20 cellular contexts compared by ENCODE assay signal in the genomic region with DNA sequence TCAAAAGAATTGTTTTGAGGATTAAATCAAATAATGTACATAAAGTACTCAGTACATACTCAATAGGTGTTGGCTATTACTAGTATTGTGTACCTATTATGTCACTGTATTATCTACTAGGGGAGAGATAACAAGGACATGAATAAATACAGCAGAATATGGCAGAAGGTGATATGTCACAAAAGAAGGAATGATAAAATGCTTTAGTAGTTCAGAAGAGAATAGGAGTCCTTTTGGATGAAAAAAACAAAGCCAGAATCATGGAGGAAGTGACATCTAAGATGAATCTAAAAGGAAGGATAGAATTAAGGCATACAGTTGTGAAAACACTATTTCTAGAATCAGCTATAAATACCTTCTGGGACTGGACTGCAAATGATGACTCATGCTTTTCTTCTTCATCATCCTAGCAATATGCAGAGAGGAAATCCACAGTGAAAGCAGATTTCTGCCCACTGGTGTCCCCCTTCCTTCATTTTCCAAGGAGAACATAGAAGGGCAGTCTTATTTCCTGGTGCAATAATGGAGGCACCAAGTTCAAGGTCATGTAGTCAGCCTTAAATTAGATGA.
DNase-seq lines count a peak whose midpoint lies in the region; ATAC-seq and TF ChIP-seq lines count a peak whose summit lies in the region.
"Had no signal": no experiment of that assay in that cellular context is flagged by ENCODE, and none has a peak within 500 bp of the region (broad histone marks: within the 10 kb centered on the region; RNA-seq: fewer than 3 reads in every experiment).

No MANE protein-coding gene starts in this region.

- H3K9me3 Mint-ChIP-seq in GM23338: no peaks in the 10 kb centered on the region
- H3K9me3 Mint-ChIP-seq: activated naive CD4-positive, alpha-beta T cell treated with anti-CD3 and anti-CD28 coated beads for 36 hours; central memory CD8-positive, alpha-beta T cell; stimulated activated effector memory CD8-positive, alpha-beta T cell treated with anti-CD3 and anti-CD28 coated beads, Interleukin-12 subunit alpha, Interleukin-12 subunit beta, amount 100 ng/mL, for 72 hours had no signal

- H3F3A ChIP-seq in MM.1S (ENCODE audit: insufficient read depth, low read length) (no peaks in the 10 kb centered on the region; the same call in 1 of the 2 replicates), GM23338 (replicated peaks; ENCODE audit: low read depth) (no peaks in the 10 kb centered on the region)

- H3K27ac ChIP-seq in MM.1S (ENCODE audit: low read length) (no peak overlapping the region), GM23338 (ENCODE audit: low read depth) (no peak overlapping the region)
- H3K27ac ChIP-seq: esophagus squamous epithelium, prostate gland, suprapubic skin had no signal

- TF ChIP-seq CTCF in MM.1S (IDR thresholded peaks at IDR 0.05; ENCODE audit: low read length) (no peak), GM23338 (conservative IDR thresholded peaks at IDR 0.05; ENCODE audit: low read depth in 2 of 2) (no peak)

- ATAC-seq in GM18868 (IDR thresholded peaks at IDR 0.05; ENCODE audit: unreplicated experiment): peak; percentile 50
- no peak for ATAC-seq in GM23338
- ATAC-seq: stimulated activated effector memory CD8-positive, alpha-beta T cell treated with anti-CD3 and anti-CD28 coated beads, Interleukin-12 subunit alpha, Interleukin-12 subunit beta, amount 100 ng/mL, for 72 hours had no signal

- H3K4me3 Mint-ChIP-seq in GM23338: no peak overlapping the region
- H3K4me3 Mint-ChIP-seq: activated naive CD4-positive, alpha-beta T cell treated with anti-CD3 and anti-CD28 coated beads for 36 hours; central memory CD8-positive, alpha-beta T cell; stimulated activated effector memory CD8-positive, alpha-beta T cell treated with anti-CD3 and anti-CD28 coated beads, Interleukin-12 subunit alpha, Interleukin-12 subunit beta, amount 100 ng/mL, for 72 hours had no signal

- no peaks in the 10 kb centered on the region for H3K4me1 Mint-ChIP-seq in GM23338
- H3K4me1 Mint-ChIP-seq: central memory CD8-positive, alpha-beta T cell; stimulated activated effector memory CD8-positive, alpha-beta T cell treated with anti-CD3 and anti-CD28 coated beads, Interleukin-12 subunit alpha, Interleukin-12 subunit beta, amount 100 ng/mL, for 72 hours had no signal

- no peaks in the 10 kb centered on the region for H3K9me3 ChIP-seq in MM.1S (replicated peaks; ENCODE audit: insufficient read depth, low read length)
- H3K9me3 ChIP-seq: esophagus squamous epithelium, prostate gland, suprapubic skin had no signal

- peaks cover 11% of the 10 kb centered on the region for H3K4me1 ChIP-seq in MM.1S (ENCODE audit: low read length)
- H3K4me1 ChIP-seq in GM23338 (ENCODE audit: insufficient read depth): no peaks in the 10 kb centered on the region
- H3K4me1 ChIP-seq: esophagus squamous epithelium, prostate gland, suprapubic skin had no signal

- H3K4me3 ChIP-seq in MM.1S (ENCODE audit: low read length) (no peak overlapping the region), GM23338 (no peak overlapping the region)
- H3K4me3 ChIP-seq: esophagus squamous epithelium, prostate gland, suprapubic skin had no signal

- H3K27ac Mint-ChIP-seq in GM23338: no peak overlapping the region
- H3K27ac Mint-ChIP-seq: activated naive CD4-positive, alpha-beta T cell treated with anti-CD3 and anti-CD28 coated beads for 36 hours; stimulated activated effector memory CD8-positive, alpha-beta T cell treated with anti-CD3 and anti-CD28 coated beads, Interleukin-12 subunit alpha, Interleukin-12 subunit beta, amount 100 ng/mL, for 72 hours had no signal

- H3K9ac ChIP-seq in MM.1S (ENCODE audit: low read length): no peak overlapping the region

- no peaks in the 10 kb centered on the region for H3K36me3 Mint-ChIP-seq in GM23338 (ENCODE audit: low read depth)
- H3K36me3 Mint-ChIP-seq: stimulated activated effector memory CD8-positive, alpha-beta T cell treated with anti-CD3 and anti-CD28 coated beads, Interleukin-12 subunit alpha, Interleukin-12 subunit beta, amount 100 ng/mL, for 72 hours had no signal

- peak; percentile 19 for DNase-seq in MM.1S
- DNase-seq in astrocyte of the hippocampus (ENCODE audit: low read depth, low spot score): peak; percentile 1
- peak; percentile 8 for DNase-seq in middle frontal gyrus (ENCODE audit: extremely low spot score, low spot score)
- no peak for DNase-seq in NCI-H345 (lab: John Stamatoyannopoulos, UW)
- no peak for DNase-seq in GM23338 (ENCODE audit: low spot score)
- DNase-seq in HK-2 (ENCODE audit: unreplicated experiment): no peak
- DNase-seq: activated naive CD4-positive, alpha-beta T cell treated with anti-CD3 and anti-CD28 coated beads for 36 hours; activated T-cell treated with anti-CD3 and anti-CD28 coated beads, Interleukin-2, amount 50 U/mL, for 48 hours; amygdala; esophagus squamous epithelium; kidney glomerular epithelial cell; NCI-H1417 treated with DMSO at 0.1 percent for 48 hours; NCI-H526 treated with DMSO at 0.1 percent for 48 hours; SIG-M5; stimulated activated CD4-positive, alpha-beta T cell treated with anti-CD3 and anti-CD28 coated beads, Interleukin-1b, Interleukin-23, amount 100 ng/mL, for 48 hours had no signal

- H3K36me3 ChIP-seq in MM.1S (replicated peaks; ENCODE audit: insufficient read depth, low read length) (no peaks in the 10 kb centered on the region), GM23338 (ENCODE audit: insufficient read depth) (no peaks in the 10 kb centered on the region)
- H3K36me3 ChIP-seq: esophagus squamous epithelium, prostate gland, suprapubic skin had no signal

- no peaks in the 10 kb centered on the region for H3K9me2 ChIP-seq in MM.1S (replicated peaks; ENCODE audit: insufficient read depth, low read length)
- no peaks in the 10 kb centered on the region for H3K9me2 ChIP-seq in GM23338 (ENCODE audit: insufficient read depth)

- H3K4me2 ChIP-seq in MM.1S (ENCODE audit: low read depth, low read length) (no peak overlapping the region; the same call in 1 of the 2 replicates), GM23338 (no peak overlapping the region)

- H3K27me3 ChIP-seq in MM.1S (replicated peaks; ENCODE audit: insufficient read depth, low read length) (no peaks in the 10 kb centered on the region), GM23338 (ENCODE audit: insufficient read depth) (no peaks in the 10 kb centered on the region)
- H3K27me3 ChIP-seq: esophagus squamous epithelium, suprapubic skin had no signal

- no peaks in the 10 kb centered on the region for H4K20me1 ChIP-seq in MM.1S (ENCODE audit: insufficient read depth, low read length)
- no peaks in the 10 kb centered on the region for H4K20me1 ChIP-seq in GM23338 (replicated peaks; ENCODE audit: insufficient read depth)

- H2AFZ ChIP-seq in MM.1S (ENCODE audit: low read length) (no peak overlapping the region), GM23338 (no peak overlapping the region)

- H3K27me3 Mint-ChIP-seq in GM23338 (ENCODE audit: insufficient read depth, low read depth, poor library complexity): no peaks in the 10 kb centered on the region
- H3K27me3 Mint-ChIP-seq: central memory CD8-positive, alpha-beta T cell had no signal

- H3K79me2 ChIP-seq in MM.1S (ENCODE audit: low read length) (no peaks in the 10 kb centered on the region), GM23338 (replicated peaks; ENCODE audit: insufficient read depth) (no peaks in the 10 kb centered on the region)

TF ChIP-seq in GM23338, 12 proteins besides CTCF, POLR2A, EP300 and RAD21:
- TF ChIP-seq EZH2 (IDR thresholded peaks at IDR 0.05; ENCODE audit: low read depth, unreplicated experiment): no peak
- TF ChIP-seq ZNF114 (CRISPR knock-in tag; IDR thresholded peaks at IDR 0.05): no peak
- TF ChIP-seq EZH2phosphoT487 (IDR thresholded peaks at IDR 0.05; ENCODE audit: unreplicated experiment): no peak
- TF ChIP-seq JUNB (IDR thresholded peaks at IDR 0.05; ENCODE audit: unreplicated experiment): no peak
- TF ChIP-seq, protein P1, sequence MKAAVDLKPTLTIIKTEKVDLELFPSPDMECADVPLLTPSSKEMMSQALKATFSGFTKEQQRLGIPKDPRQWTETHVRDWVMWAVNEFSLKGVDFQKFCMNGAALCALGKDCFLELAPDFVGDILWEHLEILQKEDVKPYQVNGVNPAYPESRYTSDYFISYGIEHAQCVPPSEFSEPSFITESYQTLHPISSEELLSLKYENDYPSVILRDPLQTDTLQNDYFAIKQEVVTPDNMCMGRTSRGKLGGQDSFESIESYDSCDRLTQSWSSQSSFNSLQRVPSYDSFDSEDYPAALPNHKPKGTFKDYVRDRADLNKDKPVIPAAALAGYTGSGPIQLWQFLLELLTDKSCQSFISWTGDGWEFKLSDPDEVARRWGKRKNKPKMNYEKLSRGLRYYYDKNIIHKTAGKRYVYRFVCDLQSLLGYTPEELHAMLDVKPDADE (IDR thresholded peaks at IDR 0.05): no peak
- TF ChIP-seq, protein P2, sequence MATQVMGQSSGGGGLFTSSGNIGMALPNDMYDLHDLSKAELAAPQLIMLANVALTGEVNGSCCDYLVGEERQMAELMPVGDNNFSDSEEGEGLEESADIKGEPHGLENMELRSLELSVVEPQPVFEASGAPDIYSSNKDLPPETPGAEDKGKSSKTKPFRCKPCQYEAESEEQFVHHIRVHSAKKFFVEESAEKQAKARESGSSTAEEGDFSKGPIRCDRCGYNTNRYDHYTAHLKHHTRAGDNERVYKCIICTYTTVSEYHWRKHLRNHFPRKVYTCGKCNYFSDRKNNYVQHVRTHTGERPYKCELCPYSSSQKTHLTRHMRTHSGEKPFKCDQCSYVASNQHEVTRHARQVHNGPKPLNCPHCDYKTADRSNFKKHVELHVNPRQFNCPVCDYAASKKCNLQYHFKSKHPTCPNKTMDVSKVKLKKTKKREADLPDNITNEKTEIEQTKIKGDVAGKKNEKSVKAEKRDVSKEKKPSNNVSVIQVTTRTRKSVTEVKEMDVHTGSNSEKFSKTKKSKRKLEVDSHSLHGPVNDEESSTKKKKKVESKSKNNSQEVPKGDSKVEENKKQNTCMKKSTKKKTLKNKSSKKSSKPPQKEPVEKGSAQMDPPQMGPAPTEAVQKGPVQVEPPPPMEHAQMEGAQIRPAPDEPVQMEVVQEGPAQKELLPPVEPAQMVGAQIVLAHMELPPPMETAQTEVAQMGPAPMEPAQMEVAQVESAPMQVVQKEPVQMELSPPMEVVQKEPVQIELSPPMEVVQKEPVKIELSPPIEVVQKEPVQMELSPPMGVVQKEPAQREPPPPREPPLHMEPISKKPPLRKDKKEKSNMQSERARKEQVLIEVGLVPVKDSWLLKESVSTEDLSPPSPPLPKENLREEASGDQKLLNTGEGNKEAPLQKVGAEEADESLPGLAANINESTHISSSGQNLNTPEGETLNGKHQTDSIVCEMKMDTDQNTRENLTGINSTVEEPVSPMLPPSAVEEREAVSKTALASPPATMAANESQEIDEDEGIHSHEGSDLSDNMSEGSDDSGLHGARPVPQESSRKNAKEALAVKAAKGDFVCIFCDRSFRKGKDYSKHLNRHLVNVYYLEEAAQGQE (IDR thresholded peaks at IDR 0.05; ENCODE audit: unreplicated experiment): no peak

Comparison
In these comparisons a context has a peak if more than half of its experiments do, and no peak if none do; other contexts are left out.
1. DNase-seq: peak in MM.1S (single experiment), astrocyte of the hippocampus (single experiment) and middle frontal gyrus (single experiment); none in NCI-H345 (single experiment), GM23338 (single experiment) and HK-2 (single experiment).